Comparison of ENCODE assay signal across 8 cellular contexts in the genomic region with DNA sequence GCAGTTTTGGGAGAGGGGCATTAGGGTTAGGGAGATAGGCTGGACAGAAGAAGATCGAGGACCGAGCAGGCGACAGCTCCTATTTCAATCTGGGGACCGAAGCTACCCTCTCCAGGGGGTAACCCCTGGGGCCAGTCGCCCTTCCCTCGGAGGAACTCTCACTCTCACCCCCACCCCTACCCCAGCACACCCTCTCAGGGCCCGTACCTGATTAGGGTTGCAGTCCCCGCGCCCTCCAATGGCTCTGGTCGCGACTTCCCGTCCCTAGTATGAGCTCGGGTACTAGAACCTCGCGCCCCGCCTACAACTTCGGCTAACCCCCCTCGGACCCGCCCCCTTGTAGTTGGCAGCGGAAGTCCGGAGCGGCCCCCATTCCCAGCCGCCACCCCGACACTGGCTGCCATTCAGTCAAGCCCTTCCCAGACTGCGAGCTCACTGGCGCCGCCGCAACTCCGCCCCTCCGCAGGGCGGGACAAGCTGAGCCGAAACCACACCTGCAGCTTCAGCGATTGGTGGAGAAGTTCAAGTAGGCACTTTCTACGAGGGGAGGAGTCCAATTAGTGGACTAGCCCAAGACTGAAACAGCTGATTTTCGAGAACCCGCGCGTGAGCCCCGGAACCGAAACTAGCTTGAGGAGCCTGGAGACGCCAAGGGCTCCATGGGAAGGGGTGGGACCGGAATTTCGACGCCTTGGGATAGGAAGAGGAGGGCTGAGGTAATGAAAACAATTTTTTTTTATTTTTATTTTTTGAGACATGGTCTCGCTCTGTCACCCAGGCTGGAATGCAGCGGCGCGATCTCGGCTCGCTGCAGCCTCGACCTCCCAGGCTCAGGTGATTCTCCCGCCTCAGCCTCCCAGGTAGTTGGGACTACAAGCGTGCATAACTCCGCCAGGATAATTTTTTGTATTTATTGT. TPM values are rescaled to one million over a fixed set of nuclear protein-coding genes. Genes with fewer than 3 reads are reported as not detected.
A peak's percentile ranks its signal among the peaks of the same experiment; 100 is the strongest.
DNase-seq lines count a peak whose midpoint lies in the region; ATAC-seq and TF ChIP-seq lines count a peak whose summit lies in the region.

A gene (minus strand): TSS at position 257 of the 917 bp plus-strand sequence. CDS start 3,536 bp downstream, outside the sequence.

- TF ChIP-seq POLR2A in esophagus muscularis mucosa (IDR thresholded peaks at IDR 0.05; ENCODE audit: low read depth) = peak; percentile 66

- peak within 1 kb of the TSS; percentile 37 for H3K27ac ChIP-seq in Karpas-422 (ENCODE audit: low read length)
- H3K27ac ChIP-seq in esophagus muscularis mucosa (replicated peaks in 1 of 4) = peak within 1 kb of the TSS; percentile 91 to 94 (median 92)
- peak within 1 kb of the TSS; percentile 94 for H3K27ac ChIP-seq in muscle layer of duodenum (ENCODE audit: low read length)

- H3K4me1 ChIP-seq in Karpas-422 (ENCODE audit: low read length) (peaks cover 19% of the 10 kb centered on the region), esophagus muscularis mucosa (peaks cover 13 to 32% (median 28%) of the 10 kb centered on the region in 4 donors), muscle layer of duodenum (ENCODE audit: control insufficient read depth in 1 of 2, insufficient read depth in 2 of 2, low read length in 2 of 2) (peaks cover 0 to 12% of the 10 kb centered on the region in 2 donors)

- H3K79me2 ChIP-seq in Karpas-422 (ENCODE audit: low read length) = peaks cover 22% of the 10 kb centered on the region

- peak; percentile 95 for ATAC-seq in GM21825 (IDR thresholded peaks at IDR 0.05; ENCODE audit: unreplicated experiment)

- no peak for TF ChIP-seq EP300 in esophagus muscularis mucosa (IDR thresholded peaks at IDR 0.05)

- whole genome bisulfite sequencing in esophagus muscularis mucosa = 1% methylated on average over 31 of the region's 54 CpGs

- H3K9me3 ChIP-seq in Karpas-422 (ENCODE audit: low read length) = no peaks in the 10 kb centered on the region
- H3K9me3 ChIP-seq in esophagus muscularis mucosa = no peaks in the 10 kb centered on the region
- no peaks in the 10 kb centered on the region for H3K9me3 ChIP-seq in muscle layer of duodenum (ENCODE audit: control insufficient read depth in 1 of 2, low read length in 2 of 2)

- H2AFZ ChIP-seq in Karpas-422 (ENCODE audit: low read length) = peak within 1 kb of the TSS; percentile 52

- no peaks in the 10 kb centered on the region for H3K9me2 ChIP-seq in Karpas-422 (replicated peaks; ENCODE audit: insufficient read depth, low read length)

- peak in 1 of 3 experiments; percentile 13 for TF ChIP-seq CTCF in esophagus muscularis mucosa (IDR thresholded peaks at IDR 0.05)

- intact Hi-C loops in esophagus muscularis mucosa (cut with DNase I) = loop anchor here (5.0 kb wide), 1 partner anchor 102 kb away; no protein-coding TSS in a partner anchor

- H3K9ac ChIP-seq in Karpas-422 (ENCODE audit: low read length) = peak within 1 kb of the TSS; percentile 84

- H3K4me3 ChIP-seq in Karpas-422 (ENCODE audit: low read length) = peak within 1 kb of the TSS; percentile 94
- peak within 1 kb of the TSS; percentile 71 to 86 (median 80) for H3K4me3 ChIP-seq in esophagus muscularis mucosa
- peak within 1 kb of the TSS; percentile 65 to 97 for H3K4me3 ChIP-seq in muscle layer of duodenum (ENCODE audit: low read depth in 1 of 2, low read length in 2 of 2)

- no peaks in the 10 kb centered on the region for H4K20me1 ChIP-seq in Karpas-422 (ENCODE audit: insufficient read depth, low read depth, low read length)

- no peaks in the 10 kb centered on the region for H3K27me3 ChIP-seq in Karpas-422 (ENCODE audit: low read length)
- H3K27me3 ChIP-seq in esophagus muscularis mucosa = no peaks in the 10 kb centered on the region
- H3K27me3 ChIP-seq in muscle layer of duodenum (ENCODE audit: low read depth, low read length) = no peaks in the 10 kb centered on the region

- H3K36me3 ChIP-seq in Karpas-422 (ENCODE audit: insufficient read depth, low read length) (peaks cover 10% of the 10 kb centered on the region; the same call in 1 of the 2 replicates), esophagus muscularis mucosa (peaks cover 9 to 15% (median 14%) of the 10 kb centered on the region in 4 donors), muscle layer of duodenum (ENCODE audit: control insufficient read depth in 1 of 2, insufficient read depth in 2 of 2, low read length in 2 of 2) (peaks cover 12 to 17% of the 10 kb centered on the region in 2 donors)

- H3K4me2 ChIP-seq in Karpas-422 (ENCODE audit: low read depth, low read length, poor library complexity, severe bottlenecking) = peak within 1 kb of the TSS; percentile 100

- peak; percentile 95 for DNase-seq in DMS79 treated with DMSO at 0.1 percent for 48 hours (lab: John Stamatoyannopoulos, UW)
- peak; percentile 100 for DNase-seq in Karpas-422
- peak; percentile 100 for DNase-seq in RKO (ENCODE audit: low spot score)
- peak; percentile 99 for DNase-seq in activated T-helper 1 cell treated with Interleukin-2 at 50 U/mL for 16 hours (ENCODE audit: low read depth)
- DNase-seq in esophagus muscularis mucosa (ENCODE audit: extremely low spot score) = peak; percentile 100
- DNase-seq in stimulated activated CD8-positive, alpha-beta memory T cell treated with anti-CD3 and anti-CD28 coated beads, Interleukin-7, amount 100 ng/mL, for 4 hours (ENCODE audit: low read depth in 2 of 2) = peak; percentile 99

RNA-seq across cellular contexts. Expression of the gene that starts here (rescaled TPM):
- total RNA-seq in Karpas-422 (2014; rRNA removed; shearing (Covaris generic); ENCODE audit: low replicate concordance) = 86.1 and 93.5 TPM in 2 replicates
- total RNA-seq in esophagus muscularis mucosa = 10 to 100 TPM; 55.7 to 78.9 (median 68.2) TPM

Comparison
In these comparisons a context has a peak if more than half of its experiments do, and no peak if none do; other contexts are left out.
1. Peak in every context shown above with its lines: DNase-seq, ATAC-seq, H3K4me3 ChIP-seq and H3K27ac ChIP-seq.
2. H3K27ac ChIP-seq: peak in every context shown above with its lines; median percentile 94 in muscle layer of duodenum; 92 in esophagus muscularis mucosa; 37 in Karpas-422.